18 cellular contexts compared by ENCODE assay signal in genomic region chr2:181054843-181055242, GRCh38.
DNase-seq lines count a peak whose midpoint lies in the region; ATAC-seq, FAIRE-seq and TF ChIP-seq lines count a peak whose summit lies in the region.
"Had no signal": no experiment of that assay in that cellular context is flagged by ENCODE, and none has a peak within 500 bp of the region (broad histone marks: within the 10 kb centered on the region; RNA-seq: fewer than 3 reads in every experiment).

No MANE protein-coding gene starts in this region.

- 47% methylated on average over 2 of the region's 2 CpGs for WGBS in K562 (ENCODE audit: insufficient coverage, low coverage, missing lambda C conversion rate)
- 3 to 20% methylated on average over 2 of the region's 2 CpGs for WGBS in aorta, 2 donors

- H3K36me3 ChIP-seq in K562 (ENCODE audit: control insufficient read depth, insufficient read depth, low read length) (0 out of 3 replicates have a peak, but pooled peaks cover 3% of the 10 kb centered on the region), aorta (ENCODE audit: control insufficient read depth in 1 of 2, insufficient read depth in 2 of 2, low read length in 1 of 2) (no peaks in the 10 kb centered on the region)
- H3K36me3 ChIP-seq: SJCRH30 had no signal

- no peaks in the 10 kb centered on the region; the same call in 1 of the 2 replicates for H3K27me3 Mint-ChIP-seq in HFFc6 (ENCODE audit: insufficient read depth)
- H3K27me3 Mint-ChIP-seq: CD8-positive, alpha-beta memory T cell had no signal

- H3K27ac ChIP-seq in K562 (ENCODE audit: extremely low read depth, low read depth, low read length) (no peak overlapping the region), aorta (ENCODE audit: low read depth in 1 of 2, low read length in 2 of 2) (no peak overlapping the region)
- H3K27ac ChIP-seq: GM23248, PC-9, SJCRH30 had no signal

- H3K9me3 ChIP-seq in K562 (replicated peaks; ENCODE audit: control insufficient read depth, insufficient read depth, low read depth, low read length) (no peaks in the 10 kb centered on the region), aorta (ENCODE audit: control insufficient read depth, low read length) (no peaks in the 10 kb centered on the region)

- H3K27me3 ChIP-seq in K562 (ENCODE audit: control insufficient read depth in 2 of 2, insufficient read depth in 2 of 2, low read length in 2 of 2): no peaks in the 10 kb centered on the region
- H3K27me3 ChIP-seq in aorta (ENCODE audit: control insufficient read depth in 1 of 2, insufficient read depth in 2 of 2, low read length in 1 of 2): no peaks in the 10 kb centered on the region
- H3K27me3 ChIP-seq: SJCRH30 had no signal

- in situ Hi-C loops in K562 (cut with MboI): loop anchor here (25.0 kb wide), 1 partner anchor 943 kb away; no protein-coding TSS in a partner anchor

- H3K4me1 ChIP-seq in K562 (replicated peaks in 1 of 2; ENCODE audit: control insufficient read depth in 2 of 2, insufficient read depth in 2 of 2, low read length in 2 of 2): no peaks in the 10 kb centered on the region
- peaks cover 1 to 2% of the 10 kb centered on the region in 2 donors for H3K4me1 ChIP-seq in aorta (ENCODE audit: control insufficient read depth in 1 of 2, insufficient read depth in 2 of 2, low read length in 2 of 2)
- H3K4me1 ChIP-seq: SJCRH30 had no signal

- BruUV-seq in K562 (replicated peaks; lab: Mats Ljungman, UMichigan): no TSS peak

- H3K4me3 ChIP-seq in K562 (no peak overlapping the region), aorta (ENCODE audit: low read length in 2 of 2) (no peak overlapping the region)
- H3K4me3 ChIP-seq: GM23248, PC-9, SJCRH30 had no signal

- no peak for FAIRE-seq in K562 (lab: Jason Lieb, UNC)

- TF ChIP-seq POLR2A in K562 (conservative IDR thresholded peaks at IDR 0.05): no peak

- no peak for TF ChIP-seq RAD21 in K562 (CRISPR knock-in tag; conservative IDR thresholded peaks at IDR 0.05 in 1 of 2, IDR thresholded peaks at IDR 0.05 in 1 of 2)

- intact Hi-C loops in K562 (cut with micrococcal nuclease): loop anchor here (10.0 kb wide), 1 partner anchor 380 kb away; no protein-coding TSS in a partner anchor
- intact Hi-C loops in head of caudate nucleus (cut with DNase I): no loop called here
- intact Hi-C loops in aorta (cut with DNase I): no loop called here

- TF ChIP-seq CTCF in HFFc6 (IDR thresholded peaks at IDR 0.05) (no peak), K562 (IDR thresholded peaks at IDR 0.05 in 2 of 3, conservative IDR thresholded peaks at IDR 0.05 in 1 of 3; ENCODE audit: insufficient read depth in 2 of 3, low read depth in 1 of 3, low read length in 3 of 3) (no peak)

- peak overlapping the region; percentile 8; the same call in 1 of the 2 replicates for H3K27ac Mint-ChIP-seq in HFFc6

- peaks cover 56% of the 10 kb centered on the region for H3K4me1 Mint-ChIP-seq in HFFc6 (ENCODE audit: low read depth)

- no peak for TF ChIP-seq EP300 in K562 (IDR thresholded peaks at IDR 0.05; ENCODE audit: low read length)

- H3K4me2 ChIP-seq in K562 (ENCODE audit: insufficient read depth, low read length): no peak overlapping the region
- H3K4me2 ChIP-seq: PC-9 had no signal

- no peak overlapping the region for H3K9ac ChIP-seq in K562 (ENCODE audit: insufficient read depth in 1 of 2, low read depth in 2 of 2, low read length in 2 of 2)
- H3K9ac ChIP-seq: GM23248 had no signal

- CTCF ChIA-PET in K562 (lab: Yijun Ruan, JAX; ENCODE audit: low intra/inter-chr PET ratio): no interaction called here

- DNase-seq in HFFc6 (no peak), K562 (ENCODE audit: extremely low read depth in 1 of 4, low spot score in 3 of 4) (no peak), fibroblast of peridontal ligament (ENCODE audit: extremely low read depth) (peak; percentile 41), head of caudate nucleus (no peak), aorta (no peak), NCI-H748 (lab: John Stamatoyannopoulos, UW; ENCODE audit: unreplicated experiment) (no peak)
- DNase-seq: C1 segment of cervical spinal cord; CD8-positive, alpha-beta memory T cell; DMS53; GM23248; NCI-H1417 treated with DMSO at 0.1 percent for 48 hours; NCI-H187 treated with DMSO at 0.1 percent for 48 hours; NCI-H345; NCI-H524 treated with DMSO at 0.1 percent for 48 hours; PC-9; SJCRH30 had no signal

- no peaks in the 10 kb centered on the region for H4K20me1 ChIP-seq in K562 (replicated peaks; ENCODE audit: control insufficient read depth, insufficient read depth, low read length)

- no peak overlapping the region for H2AFZ ChIP-seq in K562 (ENCODE audit: low read depth, low read length)
- H2AFZ ChIP-seq: GM23248, PC-9 had no signal

- H3K79me2 ChIP-seq in K562 (ENCODE audit: control insufficient read depth, insufficient read depth, low read length): peaks cover 27% of the 10 kb centered on the region; the same call in 2 of the 3 replicates

- H3K4me3 Mint-ChIP-seq in HFFc6: no peak overlapping the region
- H3K4me3 Mint-ChIP-seq: CD8-positive, alpha-beta memory T cell had no signal

- H3K9me3 Mint-ChIP-seq in HFFc6: no peaks in the 10 kb centered on the region
- H3K9me3 Mint-ChIP-seq: CD8-positive, alpha-beta memory T cell had no signal

- H3K36me3 Mint-ChIP-seq in HFFc6 (ENCODE audit: low read depth): peaks cover 32% of the 10 kb centered on the region

- POLR2A ChIA-PET in K562 (lab: Yijun Ruan, JAX): interaction anchor here (0.6 kb wide), 1 partner anchor 171 kb away, joined by 3 read pairs; no protein-coding TSS in a partner anchor

- no peaks in the 10 kb centered on the region for H3K9me1 ChIP-seq in K562 (ENCODE audit: control insufficient read depth, insufficient read depth, low read length)

- no peak for ATAC-seq in K562
- ATAC-seq in aorta (ENCODE audit: low FRiP score): no peak
- no peak for ATAC-seq in HG02884 (IDR thresholded peaks at IDR 0.05; ENCODE audit: unreplicated experiment)
- ATAC-seq: HCT116 had no signal

TF ChIP-seq in K562, 482 proteins besides CTCF, POLR2A, EP300 and RAD21:
- TF ChIP-seq ZSCAN32 (CRISPR knock-in tag; IDR thresholded peaks at IDR 0.05) (no peak), YY1 (IDR thresholded peaks at IDR 0.05; ENCODE audit: borderline replicate concordance in 1 of 3, control insufficient read depth in 1 of 3, extremely low read depth in 1 of 3, insufficient read depth in 3 of 3, insufficient read length in 1 of 3, insufficient replicate concordance in 2 of 3, low read depth in 1 of 3, low read length in 2 of 3) (no peak), RB1 (IDR thresholded peaks at IDR 0.05; ENCODE audit: low read depth) (no peak), ATF3 (IDR thresholded peaks at IDR 0.05) (0 out of 2 replicates have a peak, but pooled peaks have one; percentile 19), ATF3 (CRISPR knock-in tag; conservative IDR thresholded peaks at IDR 0.05) (no peak)
